10 cellular contexts compared by ENCODE assay signal in genomic region chr12:53071591-53072551, GRCh38. TPM values are rescaled to one million over a fixed set of nuclear protein-coding genes. Genes with fewer than 3 reads are reported as not detected.
A peak's percentile ranks its signal among the peaks of the same experiment; 100 is the strongest.
DNase-seq lines count a peak whose midpoint lies in the region; ATAC-seq and TF ChIP-seq lines count a peak whose summit lies in the region.
"Had no signal": no experiment of that assay in that cellular context is flagged by ENCODE, and none has a peak within 500 bp of the region (broad histone marks: within the 10 kb centered on the region; RNA-seq: fewer than 3 reads in every experiment).

No MANE protein-coding gene starts in this region.

- H3K27ac Mint-ChIP-seq in activated T-helper 17 cell treated with anti-CD3 and anti-CD28 coated beads, Interleukin-2, amount 50 U/mL, for 72 hours = peak overlapping the region; percentile 78

- no peaks in the 10 kb centered on the region for H4K20me1 ChIP-seq in GM23248 (ENCODE audit: insufficient read depth)

- TF ChIP-seq CTCF in heart left ventricle (IDR thresholded peaks at IDR 0.05) (peak in 6 of 12 donors; percentile 17 to 48 (median 28)), psoas muscle (IDR thresholded peaks at IDR 0.05) (no peak)

- H3K9me3 ChIP-seq in GM23248 (ENCODE audit: low read depth) = no peaks in the 10 kb centered on the region
- H3K9me3 ChIP-seq in heart left ventricle = no peaks in the 10 kb centered on the region
- H3K9me3 ChIP-seq in psoas muscle = no peaks in the 10 kb centered on the region

- H3K9ac ChIP-seq in GM23248 = peak overlapping the region; percentile 34

- peaks cover 84% of the 10 kb centered on the region for H3K36me3 Mint-ChIP-seq in activated T-helper 17 cell treated with anti-CD3 and anti-CD28 coated beads, Interleukin-2, amount 50 U/mL, for 72 hours (ENCODE audit: low read depth)

- DNase-seq in GM23248 = peak; percentile 49
- DNase-seq in heart left ventricle = peak in 4 of 5 donors; percentile 75 to 87 (median 84)
- peak; percentile 82 to 89 for DNase-seq in psoas muscle
- no peak for DNase-seq in stimulated activated CD4-positive, alpha-beta T cell treated with anti-CD3 and anti-CD28 coated beads, Interleukin-1b, Interleukin-23, amount 100 ng/mL, for 48 hours
- no peak for DNase-seq in T-helper 1 cell
- no peak for DNase-seq in activated T-cell treated with anti-CD3 and anti-CD28 coated beads, Interleukin-2, amount 50 U/mL, for 48 hours
- DNase-seq: NCI-H510A, trophoblast cell had no signal

- no peak overlapping the region for H3K4me3 Mint-ChIP-seq in activated T-helper 17 cell treated with anti-CD3 and anti-CD28 coated beads, Interleukin-2, amount 50 U/mL, for 72 hours

- H3K4me3 ChIP-seq in GM23248 (no peak overlapping the region), heart left ventricle (peak overlapping the region in 6 of 12 donors; percentile 2 to 18 (median 10)), psoas muscle (no peak overlapping the region)

- no peak for ATAC-seq in activated T-helper 17 cell treated with anti-CD3 and anti-CD28 coated beads, Interleukin-2, amount 50 U/mL, for 72 hours (replicated peaks)
- peak; percentile 35 to 77 (median 68) for ATAC-seq in heart left ventricle
- ATAC-seq in psoas muscle = peak in 2 of 4 donors; percentile 8 to 19
- no peak for ATAC-seq in HG03432 (IDR thresholded peaks at IDR 0.05; ENCODE audit: unreplicated experiment)

- no peak overlapping the region for H2AFZ ChIP-seq in GM23248

- H3K27ac ChIP-seq in GM23248 = peak overlapping the region; percentile 36; the same call in 1 of the 2 replicates
- peak overlapping the region; percentile 42 to 89 (median 80) for H3K27ac ChIP-seq in heart left ventricle
- peak overlapping the region; percentile 25 for H3K27ac ChIP-seq in psoas muscle

- intact Hi-C loops in heart left ventricle (cut with DNase I) = loop anchor here in 2 of 10 donors (2.0 kb wide), 1 partner anchor 25 kb away; the partner anchor contains the start of gene IGFBP6 (in 2 of the 2)
- intact Hi-C loops in psoas muscle (cut with DNase I) = no loop called here

- H3K36me3 ChIP-seq in GM23248 (ENCODE audit: low read depth) (peaks cover 2% of the 10 kb centered on the region; the same call in 1 of the 2 replicates), heart left ventricle (peaks cover 0 to 68% (median 44%) of the 10 kb centered on the region in 9 donors), psoas muscle (ENCODE audit: insufficient read depth in 1 of 2, low read depth in 1 of 2) (peaks cover 0 to 78% of the 10 kb centered on the region in 2 donors)

- peaks cover 26% of the 10 kb centered on the region for H3K79me2 ChIP-seq in GM23248 (ENCODE audit: insufficient read depth)

- H3F3A ChIP-seq in GM23248 (ENCODE audit: insufficient read depth) = 0 out of 2 replicates have a peak, but pooled peaks cover 4% of the 10 kb centered on the region

- TF ChIP-seq POLR2A in heart left ventricle (IDR thresholded peaks at IDR 0.05) = no peak

- in situ Hi-C loops in GM23248 (cut with MboI) = no loop called here

- no peaks in the 10 kb centered on the region for H3K27me3 ChIP-seq in GM23248 (replicated peaks; ENCODE audit: insufficient read depth)
- H3K27me3 ChIP-seq in heart left ventricle = no peaks in the 10 kb centered on the region
- no peaks in the 10 kb centered on the region for H3K27me3 ChIP-seq in psoas muscle (ENCODE audit: insufficient read depth in 3 of 3, low read length in 2 of 3)

- H3K27me3 Mint-ChIP-seq in activated T-helper 17 cell treated with anti-CD3 and anti-CD28 coated beads, Interleukin-2, amount 50 U/mL, for 72 hours = no peaks in the 10 kb centered on the region

- peak overlapping the region; percentile 60 for H3K4me2 ChIP-seq in GM23248 (ENCODE audit: unreplicated experiment)

- H3K4me1 ChIP-seq in GM23248 (ENCODE audit: insufficient read depth) = peaks cover 33% of the 10 kb centered on the region
- peaks cover 23 to 78% (median 60%) of the 10 kb centered on the region in 12 donors for H3K4me1 ChIP-seq in heart left ventricle
- peaks cover 25% of the 10 kb centered on the region for H3K4me1 ChIP-seq in psoas muscle

- WGBS in GM23248 (ENCODE audit: low coverage in 1 of 2, low lambda C conversion rate in 2 of 2, missing lambda C conversion rate in 2 of 2), 2 experiments = 32 to 38% methylated on average over 11 of the region's 11 CpGs
- 10 to 19% (median 11%) methylated on average over 11 of the region's 11 CpGs for WGBS in heart left ventricle, 4 donors
- WGBS in psoas muscle, 3 donors = 54 to 67% (median 58%) methylated on average over 11 of the region's 11 CpGs

- H3K9me2 ChIP-seq in GM23248 (ENCODE audit: insufficient read depth) = no peaks in the 10 kb centered on the region

- peaks cover 16% of the 10 kb centered on the region for H3K4me1 Mint-ChIP-seq in activated T-helper 17 cell treated with anti-CD3 and anti-CD28 coated beads, Interleukin-2, amount 50 U/mL, for 72 hours

- H3K9me3 Mint-ChIP-seq in activated T-helper 17 cell treated with anti-CD3 and anti-CD28 coated beads, Interleukin-2, amount 50 U/mL, for 72 hours = no peaks in the 10 kb centered on the region

RNA-seq across cellular contexts. Expression of gene SPRYD3, which starts 7.3 kb away (rescaled TPM):
- 42.5 and 48.7 TPM in 2 replicates for total RNA-seq in GM23248 (2014; rRNA removed; shearing (Covaris generic))
- polyA plus RNA-seq in GM23248 (2016; fragmentation: Nextera tagmentation; extraction: Ambion mirVana) = 54.7 and 55.5 TPM in 2 replicates
- total RNA-seq in activated T-helper 17 cell treated with anti-CD3 and anti-CD28 coated beads, Interleukin-2, amount 50 U/mL, for 72 hours = 10 to 100 TPM; 25.4 to 28.8 TPM
- 10 to 100 TPM; 42.9 to 72.6 (median 48.5) TPM for total RNA-seq in heart left ventricle
- 10 to 100 TPM; 26.0 to 94.7 TPM for polyA plus RNA-seq in heart left ventricle
- 10 to 100 TPM; 19.7 to 22.6 (median 21.7) TPM for total RNA-seq in psoas muscle
- polyA plus RNA-seq in psoas muscle = 10 to 100 TPM; 16.5 to 49.1 (median 34.2) TPM

RNA-seq across cellular contexts. Expression of gene TNS2, which starts 22.0 kb away (rescaled TPM):
- 41.6 and 48.6 TPM in 2 replicates for total RNA-seq in GM23248 (2014; rRNA removed; shearing (Covaris generic))
- polyA plus RNA-seq in GM23248 (2016; fragmentation: Nextera tagmentation; extraction: Ambion mirVana) (24.1 and 26.1 TPM in 2 replicates), heart left ventricle (100 to 1,000 TPM in 1 of 2 donors, 10 to 100 TPM in 1; 58.7 to 133 TPM), psoas muscle (10 to 100 TPM; 37.7 to 48.9 (median 47.1) TPM)
- total RNA-seq in activated T-helper 17 cell treated with anti-CD3 and anti-CD28 coated beads, Interleukin-2, amount 50 U/mL, for 72 hours = 1 to 10 TPM in 1 of 2 donors, under 1 TPM in 1; 0.69 to 4.6 TPM
- total RNA-seq in heart left ventricle (100 to 1,000 TPM in 3 of 9 donors, 10 to 100 TPM in 6; 56.0 to 193 (median 88.4) TPM), psoas muscle (100 to 1,000 TPM in 1 of 4 donors, 10 to 100 TPM in 3; 39.4 to 132 (median 70.7) TPM)

RNA-seq across cellular contexts. Expression of gene IGFBP6, which starts 25.6 kb away (rescaled TPM):
- total RNA-seq in GM23248 (2014; rRNA removed; shearing (Covaris generic)) = 1,132 and 1,614 TPM in 2 replicates
- polyA plus RNA-seq in GM23248 (2016; fragmentation: Nextera tagmentation; extraction: Ambion mirVana) (1,827 and 1,899 TPM in 2 replicates), heart left ventricle (10 to 100 TPM; 28.8 to 81.6 TPM), psoas muscle (10 to 100 TPM; 23.9 to 27.0 (median 25.5) TPM)
- 1 to 10 TPM in 1 of 2 donors, under 1 TPM in 1; 0.45 to 6.0 TPM for total RNA-seq in activated T-helper 17 cell treated with anti-CD3 and anti-CD28 coated beads, Interleukin-2, amount 50 U/mL, for 72 hours
- total RNA-seq in heart left ventricle (100 to 1,000 TPM in 3 of 9 donors, 10 to 100 TPM in 6; 18.3 to 132 (median 42.6) TPM), psoas muscle (10 to 100 TPM in 3 of 4 donors, 1 to 10 TPM in 1; 6.4 to 21.3 (median 18.1) TPM)

RNA-seq across cellular contexts. Expression of gene SOAT2, which starts 31.4 kb away (rescaled TPM):
- total RNA-seq in GM23248 (2014; rRNA removed; shearing (Covaris generic)) = not detected in 2 replicates
- 0.33 and 0.43 TPM in 2 replicates for polyA plus RNA-seq in GM23248 (2016; fragmentation: Nextera tagmentation; extraction: Ambion mirVana)
- 1 to 10 TPM in 1 of 2 donors, under 1 TPM in 1; 0.28 to 1.1 TPM for total RNA-seq in activated T-helper 17 cell treated with anti-CD3 and anti-CD28 coated beads, Interleukin-2, amount 50 U/mL, for 72 hours
- total RNA-seq in heart left ventricle = under 1 TPM in 2 of 9 donors, not detected in 7; 0.20 to 0.27 TPM
- polyA plus RNA-seq in heart left ventricle = not detected
- total RNA-seq in psoas muscle = not detected
- under 1 TPM; 0.05 to 0.07 (median 0.07) TPM for polyA plus RNA-seq in psoas muscle

Comparison
In these comparisons a context has a peak if more than half of its experiments do, and no peak if none do; other contexts are left out.
1. DNase-seq: peak in GM23248 (single experiment), heart left ventricle (4 of 5) and psoas muscle (2 of 2); none in stimulated activated CD4-positive, alpha-beta T cell treated with anti-CD3 and anti-CD28 coated beads, Interleukin-1b, Interleukin-23, amount 100 ng/mL, for 48 hours (single experiment), T-helper 1 cell (0 of 5) and activated T-cell treated with anti-CD3 and anti-CD28 coated beads, Interleukin-2, amount 50 U/mL, for 48 hours (0 of 2).
2. H3K27ac ChIP-seq: peak in every context shown above with its lines; median percentile 80 in heart left ventricle; 36 in GM23248; 25 in psoas muscle.
3. ATAC-seq: peak in heart left ventricle (4 of 4); none in activated T-helper 17 cell treated with anti-CD3 and anti-CD28 coated beads, Interleukin-2, amount 50 U/mL, for 72 hours (single experiment) and HG03432 (single experiment).